In genomic region chr6:167682546-167683027, GRCh38 we compare ENCODE assay signal across 18 cellular contexts.
DNase-seq lines count a peak whose midpoint lies in the region; ATAC-seq, FAIRE-seq and TF ChIP-seq lines count a peak whose summit lies in the region.
"Had no signal": no experiment of that assay in that cellular context is flagged by ENCODE, and none has a peak within 500 bp of the region (broad histone marks: within the 10 kb centered on the region; RNA-seq: fewer than 3 reads in every experiment).

No MANE protein-coding gene starts in this region.

- H3K4me3 ChIP-seq in left ventricle myocardium inferior, result peak overlapping the region; percentile 24
- H3K4me3 ChIP-seq in pancreas, result no peak overlapping the region
- no peak overlapping the region for H3K4me3 ChIP-seq in effector memory CD4-positive, alpha-beta T cell (ENCODE audit: insufficient read depth, low read depth, low read length, poor library complexity, severe bottlenecking)
- H3K4me3 ChIP-seq: GM23248, mucosa of descending colon had no signal

- H3K36me3 ChIP-seq in left ventricle myocardium inferior, result no peaks in the 10 kb centered on the region
- H3K36me3 ChIP-seq in pancreas, result no peaks in the 10 kb centered on the region
- H3K36me3 ChIP-seq in effector memory CD4-positive, alpha-beta T cell (ENCODE audit: control insufficient read depth, insufficient read depth, low read length), result no peaks in the 10 kb centered on the region

- peaks cover 65% of the 10 kb centered on the region for H3K27me3 Mint-ChIP-seq in activated CD4-positive, alpha-beta T cell treated with anti-CD3 and anti-CD28 coated beads for 36 hours

- CTCF ChIA-PET in activated CD4-positive, alpha-beta T cell treated with anti-CD3 and anti-CD28 coated beads for 36 hours (lab: Charles Lee), result no interaction called here

- no peaks in the 10 kb centered on the region for H3K36me3 Mint-ChIP-seq in activated CD4-positive, alpha-beta T cell treated with anti-CD3 and anti-CD28 coated beads for 36 hours (ENCODE audit: low read depth)
- H3K36me3 Mint-ChIP-seq: activated naive CD8-positive, alpha-beta T cell had no signal

- H3K4me1 Mint-ChIP-seq in activated CD4-positive, alpha-beta T cell treated with anti-CD3 and anti-CD28 coated beads for 36 hours, result no peaks in the 10 kb centered on the region
- H3K4me1 Mint-ChIP-seq: activated CD4-positive, alpha-beta T cell treated with anti-CD3 and anti-CD28 coated beads, Interleukin-2, amount 10 ng/mL, durations not matched to agents 24 days and 14 days; central memory CD8-positive, alpha-beta T cell had no signal

- H3K4me3 Mint-ChIP-seq in activated CD4-positive, alpha-beta T cell treated with anti-CD3 and anti-CD28 coated beads for 36 hours, result no peak overlapping the region
- H3K4me3 Mint-ChIP-seq: activated CD4-positive, alpha-beta T cell treated with anti-CD3 and anti-CD28 coated beads, Interleukin-2, amount 10 ng/mL, durations not matched to agents 24 days and 14 days; activated naive CD8-positive, alpha-beta T cell; activated T-cell treated with anti-CD3 and anti-CD28 coated beads, Interleukin-2, amount 50 U/mL, for 24 hours; CD4-positive, alpha-beta T cell; central memory CD8-positive, alpha-beta T cell had no signal

- H3K9me3 Mint-ChIP-seq in activated CD4-positive, alpha-beta T cell treated with anti-CD3 and anti-CD28 coated beads for 36 hours (ENCODE audit: low read depth), result peaks cover 3% of the 10 kb centered on the region
- H3K9me3 Mint-ChIP-seq: activated T-cell treated with anti-CD3 and anti-CD28 coated beads, Interleukin-2, amount 50 U/mL, for 24 hours; CD4-positive, alpha-beta T cell had no signal

- H3K27me3 ChIP-seq in left ventricle myocardium inferior (ENCODE audit: low read depth) (no peaks in the 10 kb centered on the region), pancreas (no peaks in the 10 kb centered on the region)
- H3K27me3 ChIP-seq in effector memory CD4-positive, alpha-beta T cell (replicated peaks; ENCODE audit: control insufficient read depth, insufficient read depth, low read length, poor library complexity, severe bottlenecking), result peaks cover 15% of the 10 kb centered on the region

- H3K9me3 ChIP-seq in left ventricle myocardium inferior (replicated peaks) (no peaks in the 10 kb centered on the region), pancreas (no peaks in the 10 kb centered on the region)
- H3K9me3 ChIP-seq in effector memory CD4-positive, alpha-beta T cell (ENCODE audit: control insufficient read depth, low read length), result no peaks in the 10 kb centered on the region
- H3K9me3 ChIP-seq: mucosa of descending colon had no signal

- H3K27ac ChIP-seq in caudate nucleus (ENCODE audit: low read depth, low read length), result peak overlapping the region; percentile 86
- H3K27ac ChIP-seq in left ventricle myocardium inferior (replicated peaks), result peak overlapping the region; percentile 82
- peak overlapping the region; percentile 67 to 87 (median 80) for H3K27ac ChIP-seq in pancreas
- no peak overlapping the region for H3K27ac ChIP-seq in effector memory CD4-positive, alpha-beta T cell (ENCODE audit: insufficient read depth, low read length, poor library complexity, severe bottlenecking)
- H3K27ac ChIP-seq: GM23248 had no signal

- TF ChIP-seq CTCF in left ventricle myocardium inferior (IDR thresholded peaks at IDR 0.05; ENCODE audit: borderline replicate concordance) (no peak), pancreas (IDR thresholded peaks at IDR 0.05) (no peak)

- WGBS in pancreas, 2 donors, result 64% methylated on average over 5 of the region's 5 CpGs

- H3K4me1 ChIP-seq in left ventricle myocardium inferior (peaks cover 62% of the 10 kb centered on the region), pancreas (peaks cover 3 to 13% (median 11%) of the 10 kb centered on the region in 3 donors)
- no peaks in the 10 kb centered on the region for H3K4me1 ChIP-seq in effector memory CD4-positive, alpha-beta T cell (ENCODE audit: control insufficient read depth, insufficient read depth, low read length, poor library complexity, severe bottlenecking)

- FAIRE-seq in pancreas (lab: Jason Lieb, UNC), result no peak

- ATAC-seq in pancreas (peak; percentile 4 to 46 (median 22)), HG03139 (IDR thresholded peaks at IDR 0.05; ENCODE audit: unreplicated experiment) (no peak)
- no peak for ATAC-seq in activated CD4-positive, alpha-beta T cell treated with anti-CD3 and anti-CD28 coated beads for 36 hours

- intact Hi-C loops in left ventricle myocardium inferior (cut with micrococcal nuclease), result no loop called here
- intact Hi-C loops in pancreas (cut with DNase I), result no loop called here
- intact Hi-C loops in activated CD4-positive, alpha-beta T cell treated with anti-CD3 and anti-CD28 coated beads for 36 hours (cut with DNase I, micrococcal nuclease), result no loop called here

- no peak for DNase-seq in caudate nucleus (lab: John Stamatoyannopoulos, UW)
- DNase-seq in left ventricle myocardium inferior, result no peak
- DNase-seq in pancreas, result peak in 2 of 6 donors; percentile 35 to 47
- DNase-seq in activated CD4-positive, alpha-beta T cell treated with anti-CD3 and anti-CD28 coated beads for 36 hours, result no peak
- no peak for DNase-seq in stimulated activated CD4-positive, alpha-beta T cell treated with anti-CD3 and anti-CD28 coated beads, Interleukin-2, amount 100 ng/mL, for 24 hours
- DNase-seq in effector memory CD4-positive, alpha-beta T cell, result no peak
- DNase-seq: activated CD4-positive, alpha-beta T cell treated with anti-CD3 and anti-CD28 coated beads, Interleukin-2, amount 10 ng/mL, durations not matched to agents 24 days and 14 days; activated T-cell treated with anti-CD3 and anti-CD28 coated beads, Interleukin-2, amount 50 U/mL, for 24 hours; CD4-positive, alpha-beta T cell; EL; GM23248; NCI-H2029; NCI-H510A; stimulated activated CD4-positive, alpha-beta T cell treated with anti-CD3 and anti-CD28 coated beads, Interleukin-15, amount 100 ng/mL, for 24 hours had no signal

- no peak overlapping the region for H3K27ac Mint-ChIP-seq in activated CD4-positive, alpha-beta T cell treated with anti-CD3 and anti-CD28 coated beads for 36 hours
- H3K27ac Mint-ChIP-seq: activated CD4-positive, alpha-beta T cell treated with anti-CD3 and anti-CD28 coated beads, Interleukin-2, amount 10 ng/mL, durations not matched to agents 24 days and 14 days; activated naive CD8-positive, alpha-beta T cell; activated T-cell treated with anti-CD3 and anti-CD28 coated beads, Interleukin-2, amount 50 U/mL, for 24 hours; CD4-positive, alpha-beta T cell had no signal

- POLR2A ChIA-PET in activated CD4-positive, alpha-beta T cell treated with anti-CD3 and anti-CD28 coated beads for 36 hours (lab: Charles Lee), result no interaction called here

Comparison
In these comparisons a context has a peak if more than half of its experiments do, and no peak if none do; other contexts are left out.
1. ATAC-seq: peak in pancreas (4 of 4); none in activated CD4-positive, alpha-beta T cell treated with anti-CD3 and anti-CD28 coated beads for 36 hours (single experiment) and HG03139 (single experiment).